Comparison of ENCODE assay signal across 1 cellular context in genomic region chr17:981292-981658, GRCh38.
TF ChIP-seq lines count a peak whose summit lies in the region.

No MANE protein-coding gene starts in this region.

TF ChIP-seq in endothelial cell of umbilical vein, 7 proteins besides CTCF, POLR2A, EP300 and RAD21:
- no peak for TF ChIP-seq MAX (IDR thresholded peaks at IDR 0.05; ENCODE audit: insufficient read depth, insufficient read length)
- TF ChIP-seq JUN (IDR thresholded peaks at IDR 0.05; ENCODE audit: borderline replicate concordance, insufficient read depth, insufficient read length, low read depth), result no peak
- no peak for TF ChIP-seq EZH2 (IDR thresholded peaks at IDR 0.05; ENCODE audit: borderline replicate concordance, low read depth, low read length, severe bottlenecking)
